ENCODE assay signal across 1 cellular context in genomic region chr17:30148376-30148775, GRCh38.
TF ChIP-seq lines count a peak whose summit lies in the region.

No MANE protein-coding gene starts in this region.

TF ChIP-seq in K562, 482 proteins besides CTCF, POLR2A, EP300 and RAD21:
- TF ChIP-seq NFRKB (IDR thresholded peaks at IDR 0.05; ENCODE audit: low read depth) (no peak), ELK1 (CRISPR knock-in tag; IDR thresholded peaks at IDR 0.05) (no peak), CC2D1A (IDR thresholded peaks at IDR 0.05) (peak; percentile 50; the same call in 1 of the 2 replicates), BRCA1 (IDR thresholded peaks at IDR 0.05) (no peak), BRCA1 (CRISPR knock-in tag; IDR thresholded peaks at IDR 0.05) (no peak), MED1 (CRISPR knock-in tag; IDR thresholded peaks at IDR 0.05; ENCODE audit: borderline replicate concordance) (no peak), ZNF384 (IDR thresholded peaks at IDR 0.05; ENCODE audit: low read depth, low read length) (no peak), FOXM1 (IDR thresholded peaks at IDR 0.05; ENCODE audit: low read depth) (peak; percentile 70), FOXM1 (CRISPR knock-in tag; IDR thresholded peaks at IDR 0.05; ENCODE audit: low read depth) (no peak), NKRF (IDR thresholded peaks at IDR 0.05; ENCODE audit: borderline replicate concordance) (no peak), GTF2F1 (IDR thresholded peaks at IDR 0.05; ENCODE audit: low read depth, low read length) (no peak), MEIS2 (IDR thresholded peaks at IDR 0.05; ENCODE audit: partially characterized antibody) (peak; percentile 19), BCLAF1 (IDR thresholded peaks at IDR 0.05; ENCODE audit: borderline replicate concordance in 1 of 2, control insufficient read depth in 1 of 2, low read depth in 2 of 2, low read length in 1 of 2) (no peak), ZNF431 (CRISPR knock-in tag; IDR thresholded peaks at IDR 0.05) (no peak), SFPQ (IDR thresholded peaks at IDR 0.05; ENCODE audit: low read depth, low read length) (no peak), ZNF444 (CRISPR knock-in tag; IDR thresholded peaks at IDR 0.05) (no peak), TGIF2 (CRISPR knock-in tag; IDR thresholded peaks at IDR 0.05) (no peak), ZBTB9 (CRISPR knock-in tag; IDR thresholded peaks at IDR 0.05) (no peak), MTF1 (CRISPR knock-in tag; IDR thresholded peaks at IDR 0.05; ENCODE audit: borderline replicate concordance) (no peak), STAT5A (IDR thresholded peaks at IDR 0.05; ENCODE audit: borderline replicate concordance, low read length) (no peak), PML (IDR thresholded peaks at IDR 0.05; ENCODE audit: low read length) (no peak), NR1H2 (CRISPR knock-in tag; IDR thresholded peaks at IDR 0.05) (no peak), TAF1 (IDR thresholded peaks at IDR 0.05; ENCODE audit: control insufficient read depth, extremely low read depth, insufficient read depth, low read length, severe bottlenecking) (no peak), BCOR (IDR thresholded peaks at IDR 0.05) (no peak), CUX1 (CRISPR knock-in tag; IDR thresholded peaks at IDR 0.05) (no peak), SUPT5H (IDR thresholded peaks at IDR 0.05) (no peak), TCF3 (CRISPR knock-in tag; IDR thresholded peaks at IDR 0.05) (no peak), MYBL2 (IDR thresholded peaks at IDR 0.05; ENCODE audit: low read depth) (peak; percentile 79), MYBL2 (CRISPR knock-in tag; IDR thresholded peaks at IDR 0.05; ENCODE audit: borderline replicate concordance) (no peak), RBBP5 (IDR thresholded peaks at IDR 0.05; ENCODE audit: borderline replicate concordance, insufficient read depth, low read length, poor library complexity, severe bottlenecking) (no peak), CBX2 (IDR thresholded peaks at IDR 0.05; ENCODE audit: insufficient read depth, low read length, poor library complexity, severe bottlenecking) (no peak), IRF1 (CRISPR knock-in tag; IDR thresholded peaks at IDR 0.05; ENCODE audit: borderline replicate concordance) (no peak), E2F8 (IDR thresholded peaks at IDR 0.05; ENCODE audit: low read depth, partially characterized antibody) (no peak), NFIX (CRISPR knock-in tag; IDR thresholded peaks at IDR 0.05; ENCODE audit: low read depth) (no peak), RUNX1 (IDR thresholded peaks at IDR 0.05; ENCODE audit: low read depth) (no peak)
